ENCODE assay signal across 12 cellular contexts in genomic region chr2:203432811-203433210, GRCh38.
"Had no signal": no experiment of that assay in that cellular context is flagged by ENCODE, and none has a peak within 500 bp of the region (broad histone marks: within the 10 kb centered on the region; RNA-seq: fewer than 3 reads in every experiment).

No MANE protein-coding gene starts in this region.

- H3K4me3 Mint-ChIP-seq: memory B cell; natural killer cell treated with Interleukin-12 subunit alpha and Interleukin-12 subunit beta and Interleukin-15 and Interleukin-18, amount 100 ng/mL, for 72 hours had no signal

- H3K4me3 ChIP-seq: adrenal gland, gastrocnemius medialis, left ventricle myocardium inferior, pancreas, thyroid gland had no signal

- H3K9me3 ChIP-seq: adrenal gland, gastrocnemius medialis, left ventricle myocardium inferior, pancreas, thyroid gland had no signal

- H3K36me3 ChIP-seq: gastrocnemius medialis, pancreas had no signal

- H3K27ac Mint-ChIP-seq: memory B cell; natural killer cell treated with Interleukin-12 subunit alpha and Interleukin-12 subunit beta and Interleukin-15 and Interleukin-18, amount 100 ng/mL, for 72 hours had no signal

- H3K4me1 ChIP-seq: adrenal gland, gastrocnemius medialis, pancreas had no signal

- H3K4me1 Mint-ChIP-seq: memory B cell had no signal

- H3K27ac ChIP-seq: adrenal gland, gastrocnemius medialis, left ventricle myocardium inferior, pancreas, thyroid gland had no signal

- H3K36me3 Mint-ChIP-seq: natural killer cell treated with Interleukin-12 subunit alpha and Interleukin-12 subunit beta and Interleukin-15 and Interleukin-18, amount 100 ng/mL, for 72 hours had no signal

- H3K27me3 Mint-ChIP-seq: memory B cell; natural killer cell treated with Interleukin-12 subunit alpha and Interleukin-12 subunit beta and Interleukin-15 and Interleukin-18, amount 100 ng/mL, for 72 hours had no signal

- FAIRE-seq: keratinocyte, pancreas, TTC549, urothelium cell line had no signal

- ATAC-seq: gastrocnemius medialis; natural killer cell treated with Interleukin-12 subunit alpha and Interleukin-12 subunit beta and Interleukin-15 and Interleukin-18, amount 100 ng/mL, for 72 hours; pancreas had no signal

- H3K27me3 ChIP-seq: adrenal gland, gastrocnemius medialis, pancreas, thyroid gland had no signal

- DNase-seq: activated naive CD4-positive, alpha-beta T cell treated with anti-CD3 and anti-CD28 coated beads, Interleukin-2, amount 50 U/mL, for 16 hours; adrenal gland; effector memory CD4-positive, alpha-beta T cell; gastrocnemius medialis; left ventricle myocardium inferior; pancreas; thyroid gland had no signal

- H3K9me3 Mint-ChIP-seq: memory B cell; natural killer cell treated with Interleukin-12 subunit alpha and Interleukin-12 subunit beta and Interleukin-15 and Interleukin-18, amount 100 ng/mL, for 72 hours had no signal
